ENCODE assay signal across 1 cellular context in the genomic region with DNA sequence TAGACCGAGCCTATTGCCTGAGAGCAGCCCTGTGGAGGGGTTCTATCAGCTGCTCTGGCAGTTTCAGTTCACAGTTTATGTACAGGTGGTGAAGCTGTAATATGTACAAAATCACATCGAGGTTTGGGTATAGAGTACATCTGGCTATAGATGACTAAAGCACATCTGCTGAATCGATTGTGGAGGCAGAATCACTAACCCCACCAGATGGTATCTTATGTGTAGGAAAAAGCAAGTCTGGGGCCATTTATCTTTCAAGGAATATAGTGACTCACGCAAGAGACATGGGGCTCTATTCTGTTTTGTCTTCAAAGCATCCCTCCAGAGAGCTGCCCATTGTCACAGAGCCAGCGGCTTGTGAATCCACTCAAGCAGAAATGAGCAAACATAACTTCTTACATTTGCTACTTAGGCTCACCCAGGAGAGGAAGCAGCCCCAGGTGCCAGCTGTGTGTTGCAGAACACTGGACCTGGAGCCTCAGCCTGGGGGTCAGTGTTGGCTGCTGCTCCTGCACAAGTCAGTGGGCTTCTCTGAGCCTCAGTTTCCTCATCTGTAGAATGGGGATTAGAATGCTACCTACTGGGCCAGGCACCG.
TF ChIP-seq lines count a peak whose summit lies in the region.

No MANE protein-coding gene starts in this region.

TF ChIP-seq in HepG2, 621 proteins besides CTCF, POLR2A, EP300 and RAD21:
- TF ChIP-seq ZNF180 (CRISPR knock-in tag; IDR thresholded peaks at IDR 0.05; ENCODE audit: borderline replicate concordance, low read depth) (no peak), ZNF629 (CRISPR knock-in tag; conservative IDR thresholded peaks at IDR 0.05) (peak; percentile 56)
